8 cellular contexts compared by ENCODE assay signal in genomic region chr5:68216737-68217231, GRCh38. TPM values are rescaled to one million over a fixed set of nuclear protein-coding genes. Genes with fewer than 3 reads are reported as not detected.
DNase-seq lines count a peak whose midpoint lies in the region; ATAC-seq, FAIRE-seq and TF ChIP-seq lines count a peak whose summit lies in the region.

No MANE protein-coding gene starts in this region.

- H3K27me3 ChIP-seq in HUES64 (ENCODE audit: insufficient read depth, low read length) (peaks cover 76% of the 10 kb centered on the region), astrocyte (ENCODE audit: insufficient read depth, low read length) (no peaks in the 10 kb centered on the region), HepG2 (ENCODE audit: control insufficient read depth in 1 of 2, insufficient read depth in 2 of 2, low read length in 2 of 2) (peaks cover 0 to 2% of the 10 kb centered on the region in 2 experiments; a peak in 1 of 5 replicates), thyroid gland (no peaks in the 10 kb centered on the region)

- H3K79me2 ChIP-seq in astrocyte (ENCODE audit: insufficient read depth, low read length) (peaks cover 52% of the 10 kb centered on the region), HepG2 (ENCODE audit: insufficient read depth, low read length) (peaks cover 56% of the 10 kb centered on the region)

- BruUV-seq in HepG2 (replicated peaks; lab: Mats Ljungman, UMichigan) = TSS peak; percentile 49

- H3K4me1 ChIP-seq in HUES64 (ENCODE audit: insufficient read depth, low read length) (peaks cover 5% of the 10 kb centered on the region; the same call in 1 of the 2 replicates), astrocyte (ENCODE audit: insufficient read depth, low read length) (peaks cover 7% of the 10 kb centered on the region), HepG2 (ENCODE audit: insufficient read depth, low read length) (peaks cover 39% of the 10 kb centered on the region), thyroid gland (peaks cover 19 to 24% of the 10 kb centered on the region in 2 donors)

- H4K20me1 ChIP-seq in astrocyte (ENCODE audit: insufficient read depth, low read length) (peaks cover 40% of the 10 kb centered on the region), HepG2 (ENCODE audit: insufficient read depth, low read length) (peaks cover 11% of the 10 kb centered on the region)

- peak overlapping the region; percentile 88 to 94 for H3K4me3 Mint-ChIP-seq in CD14-positive monocyte
- peak overlapping the region; percentile 93 for H3K4me3 Mint-ChIP-seq in astrocyte (ENCODE audit: unreplicated experiment)

- H3K36me3 Mint-ChIP-seq in CD14-positive monocyte (peaks cover 6 to 7% of the 10 kb centered on the region in 2 donors), astrocyte (ENCODE audit: low read depth, unreplicated experiment) (no peaks in the 10 kb centered on the region)

- peak overlapping the region; percentile 88 for H2AFZ ChIP-seq in astrocyte (ENCODE audit: low read depth, low read length)
- peak overlapping the region; percentile 57 for H2AFZ ChIP-seq in HepG2 (ENCODE audit: low read length)

- H3K4me2 ChIP-seq in astrocyte (ENCODE audit: low read length) (peak overlapping the region; percentile 96), HepG2 (ENCODE audit: low read depth, low read length) (peak overlapping the region; percentile 64)

- H3K4me1 Mint-ChIP-seq in CD14-positive monocyte (peaks cover 38% of the 10 kb centered on the region), astrocyte (ENCODE audit: low read depth, unreplicated experiment) (peaks cover 6% of the 10 kb centered on the region)

- peaks cover 2 to 9% (median 4%) of the 10 kb centered on the region in 7 donors for H3K9me3 Mint-ChIP-seq in CD14-positive monocyte
- H3K9me3 Mint-ChIP-seq in astrocyte (ENCODE audit: unreplicated experiment) = peaks cover 2% of the 10 kb centered on the region

- peak; percentile 3 for ATAC-seq in GM18907 (IDR thresholded peaks at IDR 0.05; ENCODE audit: unreplicated experiment)
- ATAC-seq in HepG2 = no peak
- no peak for ATAC-seq in HG03280 (IDR thresholded peaks at IDR 0.05; ENCODE audit: unreplicated experiment)
- no peak for ATAC-seq in HG02973 (IDR thresholded peaks at IDR 0.05; ENCODE audit: unreplicated experiment)

- TF ChIP-seq POLR2A in HepG2 (IDR thresholded peaks at IDR 0.05; ENCODE audit: insufficient read depth in 1 of 2, low read depth in 2 of 2, low read length in 2 of 2) = no peak
- no peak for TF ChIP-seq POLR2A in thyroid gland (IDR thresholded peaks at IDR 0.05)

- H3K4me3 ChIP-seq in HUES64 (ENCODE audit: low read length) (peak overlapping the region; percentile 88), astrocyte (ENCODE audit: insufficient read depth, low read depth, low read length) (peak overlapping the region; percentile 86), HepG2 (replicated peaks in 1 of 3; ENCODE audit: insufficient read depth in 1 of 3, low read depth in 2 of 3, low read length in 3 of 3) (peak overlapping the region; percentile 93 to 99 (median 95)), thyroid gland (replicated peaks in 1 of 3) (peak overlapping the region; percentile 73 to 95 (median 90))

- DNase-seq in CD14-positive monocyte (ENCODE audit: low spot score) (no peak), astrocyte (ENCODE audit: low read depth) (peak; percentile 22), HepG2 (ENCODE audit: low spot score) (no peak), thyroid gland (peak in 1 of 2 donors; percentile 6)

- H3K9ac ChIP-seq in HUES64 (ENCODE audit: low read depth, low read length) = peak overlapping the region; percentile 74
- H3K9ac ChIP-seq in astrocyte (ENCODE audit: low read length) = peak overlapping the region; percentile 80
- H3K9ac ChIP-seq in HepG2 (ENCODE audit: insufficient read depth, low read depth, low read length) = peak overlapping the region; percentile 91

- CTCF ChIA-PET in HepG2 (lab: Yijun Ruan, JAX; ENCODE audit: low intra/inter-chr PET ratio, low total read pairs) = no interaction called here

- TF ChIP-seq EP300 in HepG2 (IDR thresholded peaks at IDR 0.05; ENCODE audit: low read depth in 2 of 2, low read length in 2 of 2) (no peak), HepG2 (CRISPR knock-in tag; IDR thresholded peaks at IDR 0.05; ENCODE audit: borderline replicate concordance) (no peak)

- intact Hi-C loops in CD14-positive monocyte (cut with micrococcal nuclease) = loop anchor here (5.0 to 10.0 kb wide), 2 partner anchors 36 to 222 kb away; no protein-coding TSS in a partner anchor
- intact Hi-C loops in HepG2 (cut with micrococcal nuclease; ENCODE audit: unreplicated experiment) = loop anchor here (2.0 kb wide), 1 partner anchor 446 kb away; no protein-coding TSS in a partner anchor
- intact Hi-C loops in thyroid gland (cut with DNase I) = no loop called here

- H3K27me3 Mint-ChIP-seq in CD14-positive monocyte (ENCODE audit: low read depth in 3 of 3) = peaks cover 0 to 1% (median 0%) of the 10 kb centered on the region in 3 donors
- no peaks in the 10 kb centered on the region for H3K27me3 Mint-ChIP-seq in astrocyte (ENCODE audit: low read depth, unreplicated experiment)

- TF ChIP-seq CTCF in CD14-positive monocyte (IDR thresholded peaks at IDR 0.05) (no peak), astrocyte (IDR thresholded peaks at IDR 0.05; ENCODE audit: insufficient read depth, low read depth, low read length) (no peak), HepG2 (CRISPR knock-in tag; IDR thresholded peaks at IDR 0.05) (no peak), thyroid gland (IDR thresholded peaks at IDR 0.05) (no peak)

- H3K27ac ChIP-seq in HUES64 (ENCODE audit: low read depth, low read length) (no peak overlapping the region), astrocyte (ENCODE audit: low read depth, low read length) (peak overlapping the region; percentile 72), HepG2 (ENCODE audit: extremely low read length, insufficient read depth, low read length) (peak overlapping the region; percentile 88), thyroid gland (peak overlapping the region; percentile 84 to 99 (median 97))

- in situ Hi-C loops in HepG2 (cut with HindIII; ENCODE audit: extremely low pct_ligation_motif_present, low pct_unique_long_range_greater_than_20kb) = no loop called here

- POLR2A ChIA-PET in HepG2 (lab: Yijun Ruan, JAX) = interaction anchor here (0.7 to 3.9 kb wide), 10 partner anchors 8 to 1073 kb away, joined by 3 to 40 read pairs (median 12); no protein-coding TSS in a partner anchor

- TF ChIP-seq RAD21 in HepG2 (CRISPR knock-in tag; IDR thresholded peaks at IDR 0.05) = no peak

- peaks cover 4% of the 10 kb centered on the region for H3K9me3 ChIP-seq in HUES64 (ENCODE audit: insufficient read depth, low read depth, low read length)
- no peaks in the 10 kb centered on the region for H3K9me3 ChIP-seq in astrocyte (ENCODE audit: insufficient read depth, low read depth, low read length)
- peaks cover 12% of the 10 kb centered on the region for H3K9me3 ChIP-seq in HepG2 (ENCODE audit: low read length)
- H3K9me3 ChIP-seq in thyroid gland = no peaks in the 10 kb centered on the region

- H3K36me3 ChIP-seq in HUES64 (ENCODE audit: insufficient read depth, low read length) = no peaks in the 10 kb centered on the region
- no peaks in the 10 kb centered on the region for H3K36me3 ChIP-seq in astrocyte (ENCODE audit: insufficient read depth, low read length)
- H3K36me3 ChIP-seq in HepG2 (replicated peaks in 1 of 2; ENCODE audit: control insufficient read depth in 1 of 2, insufficient read depth in 2 of 2, low read length in 2 of 2) = peaks cover 0 to 10% of the 10 kb centered on the region in 2 experiments; a peak in 1 of 5 replicates
- H3K36me3 ChIP-seq in thyroid gland = no peaks in the 10 kb centered on the region

- H3K27ac Mint-ChIP-seq in CD14-positive monocyte (peak overlapping the region; percentile 89 to 95 (median 91)), astrocyte (ENCODE audit: unreplicated experiment) (peak overlapping the region; percentile 13)

- no peak for FAIRE-seq in astrocyte (lab: Jason Lieb, UNC)
- FAIRE-seq in HepG2 (lab: Jason Lieb, UNC) = no peak

- 2% methylated on average over 10 of the region's 10 CpGs for WGBS in HUES64
- WGBS in HepG2 (ENCODE audit: low lambda C conversion rate) = 2% methylated on average over 9 of the region's 10 CpGs
- WGBS in thyroid gland, 2 donors = 0 to 1% methylated on average over 10 of the region's 10 CpGs

RNA-seq across cellular contexts. Expression of gene PIK3R1, which starts 1.2 kb away (rescaled TPM):
- polyA plus RNA-seq in CD14-positive monocyte (10 to 100 TPM; 10.5 to 25.5 TPM), HepG2 (2011; rRNA removed) (6.4 and 8.4 TPM in 2 replicates)
- 12.3 TPM for polyA plus RNA-seq in HUES64 (2013, experiment 1 of 2)
- 17.8 TPM for polyA plus RNA-seq in HUES64 (2013, experiment 2 of 2)
- total RNA-seq in astrocyte (21.8 and 25.7 TPM in 2 replicates), HepG2 (2016; rRNA removed; fragmentation: Illumina TruSeq; extraction: Trizol) (21.3 and 26.0 TPM in 2 replicates), thyroid gland (100 to 1,000 TPM in 1 of 4 donors, 10 to 100 TPM in 3; 86.1 to 107 (median 94.8) TPM)
- 15.6 and 18.1 TPM in 2 replicates for total RNA-seq in HepG2 (2016; cell fraction: cytosol; rRNA removed; fragmentation: Illumina TruSeq; extraction: Trizol; ENCODE audit: low read depth)
- 23.2 and 24.7 TPM in 2 replicates for total RNA-seq in HepG2 (2016; cell fraction: insoluble cytoplasmic fraction; rRNA removed; fragmentation: Illumina TruSeq; extraction: Trizol)
- 8.9 and 10.9 TPM in 2 replicates for total RNA-seq in HepG2 (2016; cell fraction: membrane; rRNA removed; fragmentation: Illumina TruSeq; extraction: Trizol)
- total RNA-seq in HepG2 (2016; cell fraction: nucleus; rRNA removed; fragmentation: Illumina TruSeq; extraction: Trizol) = 42.9 and 43.7 TPM in 2 replicates
- polyA plus RNA-seq in HepG2 (2011; cell fraction: cytosol; rRNA removed) = 3.4 and 4.1 TPM in 2 replicates
- polyA plus RNA-seq in HepG2 (2011; cell fraction: nucleus; rRNA removed) = 4.4 and 7.1 TPM in 2 replicates
- 7.9 and 11.9 TPM in 2 replicates for polyA plus RNA-seq in HepG2 (2012)
- 0.45 and 0.52 TPM in 2 replicates for polyA plus RNA-seq in HepG2 (2016; cell fraction: cytosol; fragmentation: Illumina TruSeq; extraction: Trizol; ENCODE audit: low read depth)
- 19.5 and 20.2 TPM in 2 replicates for polyA plus RNA-seq in HepG2 (2016; cell fraction: insoluble cytoplasmic fraction; fragmentation: Illumina TruSeq; extraction: Trizol; ENCODE audit: low read depth)
- 1.8 and 2.2 TPM in 2 replicates for polyA plus RNA-seq in HepG2 (2016; cell fraction: membrane; fragmentation: Illumina TruSeq; extraction: Trizol; ENCODE audit: low read depth)
- polyA plus RNA-seq in HepG2 (2016; cell fraction: nucleus; fragmentation: Illumina TruSeq; extraction: Trizol; ENCODE audit: insufficient read depth, low read depth) = 35.9 and 42.5 TPM in 2 replicates
- polyA minus RNA-seq in HepG2 (2011; rRNA and poly(A)+ RNA removed; ENCODE audit: low replicate concordance) = 0.19 and 11.0 TPM in 2 replicates
- polyA minus RNA-seq in HepG2 (2011; cell fraction: cytosol; rRNA and poly(A)+ RNA removed) = 9.1 and 9.7 TPM in 2 replicates
- 46.5 and 49.8 TPM in 2 replicates for polyA minus RNA-seq in HepG2 (2011; cell fraction: nucleus; rRNA and poly(A)+ RNA removed)
